Comparison of ENCODE assay signal across 23 cellular contexts in the genomic region with DNA sequence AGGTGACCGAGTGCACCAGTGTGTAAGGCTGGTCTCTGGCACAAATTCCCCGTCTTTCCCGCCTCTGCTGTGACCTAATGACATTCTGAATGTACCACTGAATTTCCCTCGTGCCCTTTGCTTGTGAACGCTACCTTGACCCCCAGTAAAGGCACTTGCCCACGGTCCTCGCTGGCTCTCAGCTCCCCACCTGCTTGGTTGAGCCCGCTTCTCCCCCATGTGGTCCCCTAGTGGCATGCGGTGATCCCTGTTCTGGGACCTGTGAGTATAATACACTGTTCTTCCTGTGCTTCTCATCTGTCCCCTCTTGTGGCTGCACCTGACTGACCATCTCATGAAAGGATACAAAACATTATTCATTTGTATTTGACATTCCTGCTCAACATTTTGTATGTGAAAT.
DNase-seq lines count a peak whose midpoint lies in the region; ATAC-seq, FAIRE-seq and TF ChIP-seq lines count a peak whose summit lies in the region.
"Had no signal": no experiment of that assay in that cellular context is flagged by ENCODE, and none has a peak within 500 bp of the region (broad histone marks: within the 10 kb centered on the region; RNA-seq: fewer than 3 reads in every experiment).

No MANE protein-coding gene starts in this region.

- no peak overlapping the region for H3K4ac ChIP-seq in mesenchymal stem cell (ENCODE audit: low read depth in 1 of 2, low read length in 2 of 2)

- H3K4me3 ChIP-seq in HCT116 (replicated peaks in 1 of 2; ENCODE audit: low read depth in 1 of 2, low read length in 2 of 2) (no peak overlapping the region), HepG2 (replicated peaks in 1 of 3; ENCODE audit: insufficient read depth in 1 of 3, low read depth in 2 of 3, low read length in 3 of 3) (no peak overlapping the region), testis (no peak overlapping the region), mesenchymal stem cell (ENCODE audit: insufficient read depth in 1 of 2, low read depth in 1 of 2, low read length in 2 of 2) (no peak overlapping the region)
- H3K4me3 ChIP-seq: HAP-1, SJSA1 had no signal

- POLR2A ChIA-PET in HCT116 (lab: Charles Lee), result no interaction called here
- POLR2A ChIA-PET in WTC11 (lab: Charles Lee), result no interaction called here
- POLR2A ChIA-PET in HepG2 (lab: Yijun Ruan, JAX), result no interaction called here

- H3K4me1 ChIP-seq in HCT116 (ENCODE audit: control insufficient read depth in 1 of 2, insufficient read depth in 2 of 2, low read length in 2 of 2) (no peaks in the 10 kb centered on the region), HepG2 (ENCODE audit: insufficient read depth, low read length) (0 out of 2 replicates have a peak, but pooled peaks cover 7% of the 10 kb centered on the region), testis (no peaks in the 10 kb centered on the region), mesenchymal stem cell (ENCODE audit: control insufficient read depth, insufficient read depth, low read depth, low read length) (peaks cover 2% of the 10 kb centered on the region)
- H3K4me1 ChIP-seq: HAP-1 had no signal

- peaks cover 9% of the 10 kb centered on the region for H3K4me1 Mint-ChIP-seq in WTC11
- H3K4me1 Mint-ChIP-seq: CD14-positive monocyte, T-helper 17 cell had no signal

- H2BK5ac ChIP-seq in mesenchymal stem cell (ENCODE audit: low read depth, low read length, poor library complexity, severe bottlenecking), result no peak overlapping the region

- 0 out of 6 replicates have a peak, but pooled peaks of 2 of the 3 experiments have one; percentile 5 to 10 for TF ChIP-seq CTCF in HCT116 (IDR thresholded peaks at IDR 0.05 in 2 of 3, conservative IDR thresholded peaks at IDR 0.05 in 1 of 3; ENCODE audit: borderline replicate concordance in 1 of 3, insufficient read depth in 1 of 3, low read depth in 2 of 3, low read length in 2 of 3)
- TF ChIP-seq CTCF in WTC11 (IDR thresholded peaks at IDR 0.05), result no peak
- no peak for TF ChIP-seq CTCF in HepG2 (CRISPR knock-in tag; IDR thresholded peaks at IDR 0.05)
- no peak for TF ChIP-seq CTCF in testis (IDR thresholded peaks at IDR 0.05)

- RAD21 ChIA-PET in HCT116 (lab: Charles Lee; ENCODE audit: low non-redundant PET in 1 of 2, low total read pairs in 2 of 2, uncharacterized antibody in 2 of 2, unreplicated experiment in 2 of 2), result no interaction called here

- no peaks in the 10 kb centered on the region for H3K27me3 ChIP-seq in HCT116 (ENCODE audit: insufficient read depth, low read length)
- H3K27me3 ChIP-seq in HepG2 (ENCODE audit: control insufficient read depth in 1 of 2, insufficient read depth in 2 of 2, low read length in 2 of 2), result no peaks in the 10 kb centered on the region
- H3K27me3 ChIP-seq in testis, result no peaks in the 10 kb centered on the region
- H3K27me3 ChIP-seq in mesenchymal stem cell (ENCODE audit: control insufficient read depth in 1 of 2, insufficient read depth in 1 of 2, low read length in 2 of 2), result no peaks in the 10 kb centered on the region
- H3K27me3 ChIP-seq: SJSA1 had no signal

- no peaks in the 10 kb centered on the region for H3K36me3 Mint-ChIP-seq in WTC11
- H3K36me3 Mint-ChIP-seq: CD14-positive monocyte had no signal

- no peak overlapping the region for H3K27ac Mint-ChIP-seq in WTC11
- H3K27ac Mint-ChIP-seq: CD14-positive monocyte, T-helper 17 cell had no signal

- in situ Hi-C loops in HepG2 (cut with HindIII; ENCODE audit: extremely low pct_ligation_motif_present, low pct_unique_long_range_greater_than_20kb), result no loop called here

- H4K20me1 ChIP-seq in HCT116 (ENCODE audit: insufficient read depth) (no peaks in the 10 kb centered on the region), HepG2 (ENCODE audit: insufficient read depth, low read length) (no peaks in the 10 kb centered on the region)

- H3K9ac ChIP-seq in HCT116 (ENCODE audit: low read length), result no peak overlapping the region
- no peak overlapping the region for H3K9ac ChIP-seq in HepG2 (ENCODE audit: insufficient read depth, low read depth, low read length)
- no peak overlapping the region for H3K9ac ChIP-seq in mesenchymal stem cell (ENCODE audit: low read length)

- TF ChIP-seq EP300 in HepG2 (IDR thresholded peaks at IDR 0.05; ENCODE audit: low read depth in 2 of 2, low read length in 2 of 2), result no peak
- TF ChIP-seq EP300 in HepG2 (CRISPR knock-in tag; IDR thresholded peaks at IDR 0.05; ENCODE audit: borderline replicate concordance), result no peak

- no peak overlapping the region for H4K8ac ChIP-seq in mesenchymal stem cell (ENCODE audit: low read length)

- H3K27ac ChIP-seq in HCT116 (ENCODE audit: low read depth, low read length) (no peak overlapping the region), HepG2 (ENCODE audit: extremely low read length, insufficient read depth, low read length) (no peak overlapping the region), testis (no peak overlapping the region), mesenchymal stem cell (ENCODE audit: low read length, poor library complexity, severe bottlenecking) (no peak overlapping the region)
- H3K27ac ChIP-seq: SJSA1 had no signal

- intact Hi-C loops in HCT116 (cut with micrococcal nuclease), result no loop called here
- intact Hi-C loops in HepG2 (cut with micrococcal nuclease; ENCODE audit: unreplicated experiment), result no loop called here
- intact Hi-C loops in testis (cut with DNase I; ENCODE audit: low total_unique reads), result no loop called here

- no peaks in the 10 kb centered on the region for H3K9me2 ChIP-seq in HCT116 (ENCODE audit: insufficient read depth)

- H2AFZ ChIP-seq in HCT116 (ENCODE audit: low read depth, low read length, poor library complexity, severe bottlenecking) (no peak overlapping the region), HepG2 (ENCODE audit: low read length) (no peak overlapping the region), mesenchymal stem cell (ENCODE audit: low read depth, low read length) (no peak overlapping the region)

- CTCF ChIA-PET in HCT116 (lab: Charles Lee), result no interaction called here
- CTCF ChIA-PET in WTC11 (lab: Charles Lee), result interaction anchor here (0.6 to 1.5 kb wide), 2 partner anchors 204 to 281 kb away, joined by 3 to 8 read pairs; no protein-coding TSS in a partner anchor
- CTCF ChIA-PET in HepG2 (lab: Yijun Ruan, JAX; ENCODE audit: low intra/inter-chr PET ratio, low total read pairs), result no interaction called here

- FAIRE-seq in GM12891 (lab: Jason Lieb, UNC), result peak; percentile 52
- no peak for FAIRE-seq in HepG2 (lab: Jason Lieb, UNC)
- FAIRE-seq: GM12892, GM18507 had no signal

- H3K4me2 ChIP-seq in HCT116 (ENCODE audit: low read length) (no peak overlapping the region), HepG2 (ENCODE audit: low read depth, low read length) (no peak overlapping the region), mesenchymal stem cell (ENCODE audit: low read length, poor library complexity, severe bottlenecking) (no peak overlapping the region)

- no peak overlapping the region for H3K14ac ChIP-seq in mesenchymal stem cell (ENCODE audit: low read length in 2 of 2)

- peak overlapping the region in 1 of 2 experiments; percentile 57 for H3K18ac ChIP-seq in mesenchymal stem cell (ENCODE audit: low read depth in 1 of 2, low read length in 2 of 2)

- no peak overlapping the region for H2BK12ac ChIP-seq in mesenchymal stem cell (ENCODE audit: low read length in 2 of 2)

- no peak overlapping the region for H3K23ac ChIP-seq in mesenchymal stem cell (ENCODE audit: low read length in 2 of 2)

- no peak for TF ChIP-seq POLR2A in GM12891 (IDR thresholded peaks at IDR 0.05; ENCODE audit: low read depth, low read length)
- TF ChIP-seq POLR2A in HCT116 (IDR thresholded peaks at IDR 0.05; ENCODE audit: borderline replicate concordance, extremely low read depth, insufficient read depth, insufficient read length), result no peak
- no peak for TF ChIP-seq POLR2A in HepG2 (IDR thresholded peaks at IDR 0.05; ENCODE audit: insufficient read depth in 1 of 2, low read depth in 2 of 2, low read length in 2 of 2)
- no peak for TF ChIP-seq POLR2A in testis (IDR thresholded peaks at IDR 0.05)

- no peaks in the 10 kb centered on the region for H3K9me3 Mint-ChIP-seq in WTC11

- 64% methylated on average over 9 of the region's 9 CpGs for WGBS in HepG2 (ENCODE audit: low lambda C conversion rate)
- 71 to 78% methylated on average over 9 of the region's 9 CpGs for WGBS in testis, 2 donors
- 69% methylated on average over 9 of the region's 9 CpGs for WGBS in mesenchymal stem cell

- H3K4me3 Mint-ChIP-seq in WTC11, result peak overlapping the region; percentile 28; the same call in 1 of the 2 replicates
- H3K4me3 Mint-ChIP-seq: CD14-positive monocyte, T-helper 17 cell had no signal

- no peak overlapping the region for H2AK5ac ChIP-seq in mesenchymal stem cell (ENCODE audit: low read length, severe bottlenecking)

- no peaks in the 10 kb centered on the region for H3K9me3 ChIP-seq in HCT116 (ENCODE audit: control insufficient read depth in 1 of 2, insufficient read depth in 1 of 2, low read depth in 1 of 2, low read length in 2 of 2)
- H3K9me3 ChIP-seq in HepG2 (ENCODE audit: low read length), result no peaks in the 10 kb centered on the region
- no peaks in the 10 kb centered on the region for H3K9me3 ChIP-seq in testis
- no peaks in the 10 kb centered on the region for H3K9me3 ChIP-seq in mesenchymal stem cell (ENCODE audit: control insufficient read depth, low read length)
- H3K9me3 ChIP-seq: HAP-1, SJSA1 had no signal

- DNase-seq in GM12891 (ENCODE audit: insufficient read length, low spot score) (no peak), HCT116 (ENCODE audit: low read depth, low spot score) (no peak), WTC11 (ENCODE audit: low spot score) (peak; percentile 45), HepG2 (ENCODE audit: low spot score) (no peak), testis (no peak), mesenchymal stem cell (no peak)
- DNase-seq: DMS 273 treated with DMSO at 0.1 percent for 48 hours, EL, KBM-7, MV-4-11, NCI-H1417, NCI-H187 treated with DMSO at 0.1 percent for 48 hours, NCI-H226, NCI-H524, T-helper 17 cell had no signal

- H3K79me2 ChIP-seq in HCT116 (ENCODE audit: insufficient read depth, low read length) (no peaks in the 10 kb centered on the region), HepG2 (ENCODE audit: insufficient read depth, low read length) (no peaks in the 10 kb centered on the region)

- H3K36me3 ChIP-seq in HCT116 (ENCODE audit: control insufficient read depth in 1 of 2, insufficient read depth in 2 of 2, low read length in 2 of 2) (no peaks in the 10 kb centered on the region), HepG2 (replicated peaks in 1 of 2; ENCODE audit: control insufficient read depth in 1 of 2, insufficient read depth in 2 of 2, low read length in 2 of 2) (no peaks in the 10 kb centered on the region), testis (ENCODE audit: low read depth, missing control alignments) (no peaks in the 10 kb centered on the region), mesenchymal stem cell (ENCODE audit: control insufficient read depth in 1 of 2, insufficient read depth in 2 of 2, low read depth in 1 of 2, low read length in 2 of 2) (no peaks in the 10 kb centered on the region)
- H3K36me3 ChIP-seq: HAP-1, SJSA1 had no signal

- H3K27me3 Mint-ChIP-seq in WTC11 (ENCODE audit: low read depth), result peaks cover 9% of the 10 kb centered on the region
- H3K27me3 Mint-ChIP-seq: T-helper 17 cell had no signal

- no peak overlapping the region for H4K91ac ChIP-seq in mesenchymal stem cell (ENCODE audit: low read length)

- no peak overlapping the region for H2BK120ac ChIP-seq in mesenchymal stem cell (ENCODE audit: low read depth, low read length)

- BruUV-seq in HCT116 (replicated peaks; lab: Mats Ljungman, UMichigan) (no TSS peak), HepG2 (replicated peaks; lab: Mats Ljungman, UMichigan) (no TSS peak)

- H3K79me1 ChIP-seq in mesenchymal stem cell (replicated peaks; ENCODE audit: low read length, poor library complexity, severe bottlenecking), result no peaks in the 10 kb centered on the region

- H2BK15ac ChIP-seq in mesenchymal stem cell (ENCODE audit: low read depth, poor library complexity, severe bottlenecking), result no peak overlapping the region

- TF ChIP-seq RAD21 in HCT116 (IDR thresholded peaks at IDR 0.05; ENCODE audit: low read depth), result 0 out of 2 replicates have a peak, but pooled peaks have one; percentile 9
- TF ChIP-seq RAD21 in HepG2 (CRISPR knock-in tag; IDR thresholded peaks at IDR 0.05), result no peak

- peak; percentile 44; the same call in 1 of the 2 replicates for ATAC-seq in HCT116
- ATAC-seq in WTC11, result peak; percentile 94
- peak; percentile 79 for ATAC-seq in HepG2
- no peak for ATAC-seq in HG03045 (IDR thresholded peaks at IDR 0.05; ENCODE audit: unreplicated experiment)
- no peak for ATAC-seq in HG03457 (IDR thresholded peaks at IDR 0.05; ENCODE audit: unreplicated experiment)
- ATAC-seq: Panc1, T-helper 17 cell had no signal

Comparison
In these comparisons a context has a peak if more than half of its experiments do, and no peak if none do; other contexts are left out.
1. ATAC-seq: peak in HCT116 (single experiment), WTC11 (single experiment) and HepG2 (single experiment); none in HG03045 (single experiment) and HG03457 (single experiment).
2. CTCF ChIP-seq: peak in HCT116 (2 of 3); none in WTC11 (single experiment), HepG2 (single experiment) and testis (0 of 3).